Comparison of ENCODE assay signal across 1 cellular context in the genomic region with DNA sequence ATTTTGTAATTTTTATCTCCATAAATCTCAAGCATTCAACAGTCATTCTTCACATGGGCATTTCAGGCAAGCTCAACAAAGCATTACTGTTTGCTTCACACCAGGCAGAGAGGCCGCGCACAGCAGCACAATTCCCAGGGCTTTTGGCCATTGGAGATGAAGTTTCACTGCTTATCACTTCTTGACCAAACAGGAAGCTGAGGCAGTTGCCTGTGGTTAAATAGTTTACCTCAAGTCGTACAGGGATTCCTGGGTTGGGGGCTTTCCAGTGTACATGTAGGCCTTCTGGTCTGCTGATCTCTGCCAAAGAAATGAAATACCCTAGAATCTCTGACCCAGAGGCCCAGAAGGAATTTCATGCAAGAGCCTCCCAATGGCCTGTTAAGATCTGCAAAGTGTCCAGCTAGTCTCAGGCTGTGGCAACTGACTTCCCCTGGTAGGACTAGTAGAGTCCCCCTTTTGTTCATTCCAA.
A peak's percentile ranks its signal among the peaks of the same experiment; 100 is the strongest.
TF ChIP-seq lines count a peak whose summit lies in the region.

No MANE protein-coding gene starts in this region.

TF ChIP-seq in GM12878, 131 proteins besides CTCF, POLR2A, EP300 and RAD21 (continued from another document):
- no peak for TF ChIP-seq SIX5 (IDR thresholded peaks at IDR 0.05; ENCODE audit: low read depth, low read length, severe bottlenecking)
- TF ChIP-seq SIN3A (IDR thresholded peaks at IDR 0.05; ENCODE audit: low read depth, low read length), result no peak
- no peak for TF ChIP-seq MTA3 (IDR thresholded peaks at IDR 0.05; ENCODE audit: borderline replicate concordance, low read length)
- TF ChIP-seq RUNX3 (IDR thresholded peaks at IDR 0.05; ENCODE audit: low read length), result peak; percentile 98
- TF ChIP-seq TCF7 (IDR thresholded peaks at IDR 0.05; ENCODE audit: borderline replicate concordance), result no peak
- TF ChIP-seq MYC (IDR thresholded peaks at IDR 0.05; ENCODE audit: insufficient read depth, insufficient read length, insufficient replicate concordance, low read length, severe bottlenecking), result no peak
- TF ChIP-seq, protein P1, sequence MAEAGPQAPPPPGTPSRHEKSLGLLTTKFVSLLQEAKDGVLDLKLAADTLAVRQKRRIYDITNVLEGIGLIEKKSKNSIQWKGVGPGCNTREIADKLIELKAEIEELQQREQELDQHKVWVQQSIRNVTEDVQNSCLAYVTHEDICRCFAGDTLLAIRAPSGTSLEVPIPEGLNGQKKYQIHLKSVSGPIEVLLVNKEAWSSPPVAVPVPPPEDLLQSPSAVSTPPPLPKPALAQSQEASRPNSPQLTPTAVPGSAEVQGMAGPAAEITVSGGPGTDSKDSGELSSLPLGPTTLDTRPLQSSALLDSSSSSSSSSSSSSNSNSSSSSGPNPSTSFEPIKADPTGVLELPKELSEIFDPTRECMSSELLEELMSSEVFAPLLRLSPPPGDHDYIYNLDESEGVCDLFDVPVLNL (IDR thresholded peaks at IDR 0.05; ENCODE audit: low read depth, low read length), result no peak
- no peak for TF ChIP-seq SUZ12 (IDR thresholded peaks at IDR 0.05; ENCODE audit: unreplicated experiment)
- TF ChIP-seq SPI1 (IDR thresholded peaks at IDR 0.05; ENCODE audit: borderline replicate concordance, insufficient read depth, low read depth, low read length), result no peak
- TF ChIP-seq CREB1 (IDR thresholded peaks at IDR 0.05; ENCODE audit: low read depth), result no peak
- TF ChIP-seq ATF7 (IDR thresholded peaks at IDR 0.05; ENCODE audit: low read depth), result no peak
- no peak for TF ChIP-seq STAT3 (IDR thresholded peaks at IDR 0.05; ENCODE audit: low read depth, low read length)
- TF ChIP-seq STAT1 (conservative IDR thresholded peaks at IDR 0.05), result no peak
- TF ChIP-seq, protein P2, sequence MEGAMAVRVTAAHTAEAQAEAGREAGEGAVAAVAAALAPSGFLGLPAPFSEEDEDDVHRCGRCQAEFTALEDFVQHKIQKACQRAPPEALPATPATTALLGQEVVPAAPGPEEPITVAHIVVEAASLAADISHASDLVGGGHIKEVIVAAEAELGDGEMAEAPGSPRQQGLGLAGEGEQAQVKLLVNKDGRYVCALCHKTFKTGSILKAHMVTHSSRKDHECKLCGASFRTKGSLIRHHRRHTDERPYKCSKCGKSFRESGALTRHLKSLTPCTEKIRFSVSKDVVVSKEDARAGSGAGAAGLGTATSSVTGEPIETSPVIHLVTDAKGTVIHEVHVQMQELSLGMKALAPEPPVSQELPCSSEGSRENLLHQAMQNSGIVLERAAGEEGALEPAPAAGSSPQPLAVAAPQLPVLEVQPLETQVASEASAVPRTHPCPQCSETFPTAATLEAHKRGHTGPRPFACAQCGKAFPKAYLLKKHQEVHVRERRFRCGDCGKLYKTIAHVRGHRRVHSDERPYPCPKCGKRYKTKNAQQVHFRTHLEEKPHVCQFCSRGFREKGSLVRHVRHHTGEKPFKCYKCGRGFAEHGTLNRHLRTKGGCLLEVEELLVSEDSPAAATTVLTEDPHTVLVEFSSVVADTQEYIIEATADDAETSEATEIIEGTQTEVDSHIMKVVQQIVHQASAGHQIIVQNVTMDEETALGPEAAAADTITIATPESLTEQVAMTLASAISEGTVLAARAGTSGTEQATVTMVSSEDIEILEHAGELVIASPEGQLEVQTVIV (IDR thresholded peaks at IDR 0.05; ENCODE audit: borderline replicate concordance, partially characterized antibody), result no peak
- TF ChIP-seq PML (IDR thresholded peaks at IDR 0.05; ENCODE audit: low read length), result no peak
- no peak for TF ChIP-seq ZNF217 (IDR thresholded peaks at IDR 0.05)
- no peak for TF ChIP-seq BRCA1 (IDR thresholded peaks at IDR 0.05; ENCODE audit: low read depth, low read length)
- TF ChIP-seq, protein P3, sequence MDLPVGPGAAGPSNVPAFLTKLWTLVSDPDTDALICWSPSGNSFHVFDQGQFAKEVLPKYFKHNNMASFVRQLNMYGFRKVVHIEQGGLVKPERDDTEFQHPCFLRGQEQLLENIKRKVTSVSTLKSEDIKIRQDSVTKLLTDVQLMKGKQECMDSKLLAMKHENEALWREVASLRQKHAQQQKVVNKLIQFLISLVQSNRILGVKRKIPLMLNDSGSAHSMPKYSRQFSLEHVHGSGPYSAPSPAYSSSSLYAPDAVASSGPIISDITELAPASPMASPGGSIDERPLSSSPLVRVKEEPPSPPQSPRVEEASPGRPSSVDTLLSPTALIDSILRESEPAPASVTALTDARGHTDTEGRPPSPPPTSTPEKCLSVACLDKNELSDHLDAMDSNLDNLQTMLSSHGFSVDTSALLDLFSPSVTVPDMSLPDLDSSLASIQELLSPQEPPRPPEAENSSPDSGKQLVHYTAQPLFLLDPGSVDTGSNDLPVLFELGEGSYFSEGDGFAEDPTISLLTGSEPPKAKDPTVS (IDR thresholded peaks at IDR 0.05; ENCODE audit: low read depth, low read length), result no peak
- TF ChIP-seq BACH1 (IDR thresholded peaks at IDR 0.05; ENCODE audit: borderline replicate concordance), result no peak
- TF ChIP-seq CHD4 (IDR thresholded peaks at IDR 0.05), result no peak
- no peak for TF ChIP-seq ZNF274 (IDR thresholded peaks at IDR 0.05; ENCODE audit: insufficient read depth, insufficient read length)
- TF ChIP-seq BHLHE40 (IDR thresholded peaks at IDR 0.05; ENCODE audit: borderline replicate concordance in 1 of 2, low read depth in 2 of 2, low read length in 1 of 2), result peak in 1 of 2 experiments; percentile 26; a peak in 1 of 4 replicates
- no peak for TF ChIP-seq HDAC6 (IDR thresholded peaks at IDR 0.05; ENCODE audit: unreplicated experiment)
- TF ChIP-seq, protein P4, sequence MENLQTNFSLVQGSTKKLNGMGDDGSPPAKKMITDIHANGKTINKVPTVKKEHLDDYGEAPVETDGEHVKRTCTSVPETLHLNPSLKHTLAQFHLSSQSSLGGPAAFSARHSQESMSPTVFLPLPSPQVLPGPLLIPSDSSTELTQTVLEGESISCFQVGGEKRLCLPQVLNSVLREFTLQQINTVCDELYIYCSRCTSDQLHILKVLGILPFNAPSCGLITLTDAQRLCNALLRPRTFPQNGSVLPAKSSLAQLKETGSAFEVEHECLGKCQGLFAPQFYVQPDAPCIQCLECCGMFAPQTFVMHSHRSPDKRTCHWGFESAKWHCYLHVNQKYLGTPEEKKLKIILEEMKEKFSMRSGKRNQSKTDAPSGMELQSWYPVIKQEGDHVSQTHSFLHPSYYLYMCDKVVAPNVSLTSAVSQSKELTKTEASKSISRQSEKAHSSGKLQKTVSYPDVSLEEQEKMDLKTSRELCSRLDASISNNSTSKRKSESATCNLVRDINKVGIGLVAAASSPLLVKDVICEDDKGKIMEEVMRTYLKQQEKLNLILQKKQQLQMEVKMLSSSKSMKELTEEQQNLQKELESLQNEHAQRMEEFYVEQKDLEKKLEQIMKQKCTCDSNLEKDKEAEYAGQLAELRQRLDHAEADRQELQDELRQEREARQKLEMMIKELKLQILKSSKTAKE (IDR thresholded peaks at IDR 0.05; ENCODE audit: low read depth, poor library complexity, severe bottlenecking), result no peak
- TF ChIP-seq SRF (IDR thresholded peaks at IDR 0.05; ENCODE audit: low read depth in 2 of 2, low read length in 2 of 2), result no peak
- no peak for TF ChIP-seq POLR2AphosphoS2 (IDR thresholded peaks at IDR 0.05; ENCODE audit: low read depth, low read length)
- TF ChIP-seq, protein P5, sequence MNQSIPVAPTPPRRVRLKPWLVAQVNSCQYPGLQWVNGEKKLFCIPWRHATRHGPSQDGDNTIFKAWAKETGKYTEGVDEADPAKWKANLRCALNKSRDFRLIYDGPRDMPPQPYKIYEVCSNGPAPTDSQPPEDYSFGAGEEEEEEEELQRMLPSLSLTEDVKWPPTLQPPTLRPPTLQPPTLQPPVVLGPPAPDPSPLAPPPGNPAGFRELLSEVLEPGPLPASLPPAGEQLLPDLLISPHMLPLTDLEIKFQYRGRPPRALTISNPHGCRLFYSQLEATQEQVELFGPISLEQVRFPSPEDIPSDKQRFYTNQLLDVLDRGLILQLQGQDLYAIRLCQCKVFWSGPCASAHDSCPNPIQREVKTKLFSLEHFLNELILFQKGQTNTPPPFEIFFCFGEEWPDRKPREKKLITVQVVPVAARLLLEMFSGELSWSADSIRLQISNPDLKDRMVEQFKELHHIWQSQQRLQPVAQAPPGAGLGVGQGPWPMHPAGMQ (IDR thresholded peaks at IDR 0.05; ENCODE audit: borderline replicate concordance), result no peak
- TF ChIP-seq NR2C2 (IDR thresholded peaks at IDR 0.05; ENCODE audit: borderline replicate concordance, control insufficient read depth, insufficient read length, low read depth), result no peak
- no peak for TF ChIP-seq ZZZ3 (IDR thresholded peaks at IDR 0.05; ENCODE audit: control insufficient read depth, insufficient read length, low read depth)
- no peak for TF ChIP-seq NFYA (IDR thresholded peaks at IDR 0.05; ENCODE audit: borderline replicate concordance, low read depth, low read length)
- no peak for TF ChIP-seq MYB (IDR thresholded peaks at IDR 0.05; ENCODE audit: borderline replicate concordance, low read depth, low read length)
- no peak for TF ChIP-seq RBBP5 (conservative IDR thresholded peaks at IDR 0.05)
- TF ChIP-seq YBX1 (IDR thresholded peaks at IDR 0.05), result no peak
- TF ChIP-seq, protein P6, sequence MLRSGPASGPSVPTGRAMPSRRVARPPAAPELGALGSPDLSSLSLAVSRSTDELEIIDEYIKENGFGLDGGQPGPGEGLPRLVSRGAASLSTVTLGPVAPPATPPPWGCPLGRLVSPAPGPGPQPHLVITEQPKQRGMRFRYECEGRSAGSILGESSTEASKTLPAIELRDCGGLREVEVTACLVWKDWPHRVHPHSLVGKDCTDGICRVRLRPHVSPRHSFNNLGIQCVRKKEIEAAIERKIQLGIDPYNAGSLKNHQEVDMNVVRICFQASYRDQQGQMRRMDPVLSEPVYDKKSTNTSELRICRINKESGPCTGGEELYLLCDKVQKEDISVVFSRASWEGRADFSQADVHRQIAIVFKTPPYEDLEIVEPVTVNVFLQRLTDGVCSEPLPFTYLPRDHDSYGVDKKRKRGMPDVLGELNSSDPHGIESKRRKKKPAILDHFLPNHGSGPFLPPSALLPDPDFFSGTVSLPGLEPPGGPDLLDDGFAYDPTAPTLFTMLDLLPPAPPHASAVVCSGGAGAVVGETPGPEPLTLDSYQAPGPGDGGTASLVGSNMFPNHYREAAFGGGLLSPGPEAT (IDR thresholded peaks at IDR 0.05; ENCODE audit: low read depth), result peak; percentile 85
- peak; percentile 56 for TF ChIP-seq MTA2 (IDR thresholded peaks at IDR 0.05; ENCODE audit: low read depth)
